ENCODE assay signal across 8 cellular contexts in the genomic region with DNA sequence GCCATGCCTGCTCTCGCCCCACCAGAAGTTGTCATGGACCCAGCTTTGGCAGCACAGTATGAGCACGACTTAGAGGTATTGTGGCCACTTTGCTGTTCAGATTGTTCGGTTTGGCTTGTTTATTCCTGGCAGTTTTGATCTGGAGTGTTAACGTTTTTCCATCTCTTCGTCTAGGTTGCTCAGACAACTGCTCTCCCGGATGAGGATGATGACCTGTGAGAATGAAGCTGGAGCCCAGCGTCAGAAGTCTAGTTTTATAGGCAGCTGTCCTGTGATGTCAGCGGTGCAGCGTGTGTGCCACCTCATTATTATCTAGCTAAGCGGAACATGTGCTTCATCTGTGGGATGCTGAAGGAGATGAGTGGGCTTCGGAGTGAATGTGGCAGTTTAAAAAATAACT. TPM values are rescaled to one million over a fixed set of nuclear protein-coding genes. Genes with fewer than 3 reads are reported as not detected.
A peak's percentile ranks its signal among the peaks of the same experiment; 100 is the strongest.
DNase-seq lines count a peak whose midpoint lies in the region; ATAC-seq and TF ChIP-seq lines count a peak whose summit lies in the region.
"Not testable (repeated sequence)": the region's sequence is repeated elsewhere in the genome, so short reads cannot be mapped to it uniquely, and the experiment has no call there.

No MANE protein-coding gene starts in this region.

- TF ChIP-seq EP300 in tibial nerve (IDR thresholded peaks at IDR 0.05), result peak in 1 of 2 donors; percentile 65

- TF ChIP-seq CTCF in IMR-90 (conservative IDR thresholded peaks at IDR 0.05; ENCODE audit: low read depth, low read length); WTC11 (IDR thresholded peaks at IDR 0.05); chondrocyte (IDR thresholded peaks at IDR 0.05); nephron (IDR thresholded peaks at IDR 0.05; ENCODE audit: unreplicated experiment in 3 of 3); tibial nerve (IDR thresholded peaks at IDR 0.05): not testable (repeated sequence)

- H3K27ac Mint-ChIP-seq in CD4-positive, alpha-beta memory T cell, result peak overlapping the region in 5 of 7 donors; percentile 3 to 91 (median 50)
- H3K27ac Mint-ChIP-seq in WTC11 (peak overlapping the region; percentile 66), chondrocyte (ENCODE audit: unreplicated experiment) (peak overlapping the region; percentile 17)
- peak overlapping the region; percentile 35 for H3K27ac Mint-ChIP-seq in activated T-cell treated with anti-CD3 and anti-CD28 coated beads, Interleukin-2, amount 50 U/mL, for 72 hours
- peak overlapping the region; percentile 100 for H3K27ac Mint-ChIP-seq in activated naive CD8-positive, alpha-beta T cell
- H3K27ac Mint-ChIP-seq in nephron, result not testable (repeated sequence)

- not testable (repeated sequence) for H3K27ac ChIP-seq in CD4-positive, alpha-beta memory T cell (ENCODE audit: low read depth, low read length); IMR-90 (ENCODE audit: insufficient read depth, low read length)
- H3K27ac ChIP-seq in tibial nerve, result peak overlapping the region in 3 of 4 donors; percentile 21 to 97 (median 58)

- not testable (repeated sequence) for H2AFZ ChIP-seq in IMR-90 (replicated peaks; ENCODE audit: low read length, poor library complexity)

- H3K23ac ChIP-seq in IMR-90 (ENCODE audit: low read depth, low read length), result not testable (repeated sequence)

- in situ Hi-C loops in IMR-90 (cut with MboI; ENCODE audit: low sequenced_read_pairs), result not testable (repeated sequence)

- peaks cover 39 to 59% of the 10 kb centered on the region in 2 donors for H3K36me3 Mint-ChIP-seq in CD4-positive, alpha-beta memory T cell
- H3K36me3 Mint-ChIP-seq in WTC11 (peaks cover 53% of the 10 kb centered on the region), chondrocyte (ENCODE audit: low read depth) (peaks cover 41% of the 10 kb centered on the region), nephron (ENCODE audit: low read depth) (peaks cover 54% of the 10 kb centered on the region)
- peaks cover 20 to 52% of the 10 kb centered on the region in 2 donors for H3K36me3 Mint-ChIP-seq in activated T-cell treated with anti-CD3 and anti-CD28 coated beads, Interleukin-2, amount 50 U/mL, for 72 hours (ENCODE audit: insufficient read depth in 2 of 2)
- H3K36me3 Mint-ChIP-seq in activated naive CD8-positive, alpha-beta T cell, result peaks cover 34% of the 10 kb centered on the region

- H4K91ac ChIP-seq in IMR-90 (ENCODE audit: insufficient read depth, low read depth, low read length), result not testable (repeated sequence)

- TF ChIP-seq POLR2A in IMR-90 (IDR thresholded peaks at IDR 0.05; ENCODE audit: low read depth, low read length); tibial nerve (IDR thresholded peaks at IDR 0.05): not testable (repeated sequence)

- peaks cover 39 to 80% (median 58%) of the 10 kb centered on the region in 4 donors for H3K4me1 Mint-ChIP-seq in CD4-positive, alpha-beta memory T cell
- H3K4me1 Mint-ChIP-seq in WTC11 (peaks cover 72% of the 10 kb centered on the region), chondrocyte (ENCODE audit: low read depth) (peaks cover 42% of the 10 kb centered on the region), nephron (peaks cover 39% of the 10 kb centered on the region)
- peaks cover 77% of the 10 kb centered on the region for H3K4me1 Mint-ChIP-seq in activated T-cell treated with anti-CD3 and anti-CD28 coated beads, Interleukin-2, amount 50 U/mL, for 72 hours (ENCODE audit: low read depth)
- peaks cover 69% of the 10 kb centered on the region for H3K4me1 Mint-ChIP-seq in activated naive CD8-positive, alpha-beta T cell (ENCODE audit: low read depth)

- H3K56ac ChIP-seq in IMR-90 (ENCODE audit: extremely low read depth, insufficient read depth, low read length), result not testable (repeated sequence)

- not testable (repeated sequence) for H2BK120ac ChIP-seq in IMR-90 (ENCODE audit: low read depth, low read length)

- H4K20me1 ChIP-seq in IMR-90 (ENCODE audit: insufficient read depth, low read length), result peaks cover 27% of the 10 kb centered on the region

- not testable (repeated sequence) for H3K4ac ChIP-seq in IMR-90 (ENCODE audit: low read depth, low read length)

- dilution Hi-C loops in IMR-90 (cut with HindIII; ENCODE audit: low sequenced_read_pairs, unreplicated experiment), result not testable (repeated sequence)

- H3K9me3 ChIP-seq in CD4-positive, alpha-beta memory T cell (ENCODE audit: control insufficient read depth in 1 of 2, low read length in 2 of 2); IMR-90 (ENCODE audit: control insufficient read depth, insufficient read depth, low read length); tibial nerve: not testable (repeated sequence)

- not testable (repeated sequence) for H3K27me3 Mint-ChIP-seq in CD4-positive, alpha-beta memory T cell; WTC11 (ENCODE audit: low read depth); activated T-cell treated with anti-CD3 and anti-CD28 coated beads, Interleukin-2, amount 50 U/mL, for 72 hours (ENCODE audit: low read depth); activated naive CD8-positive, alpha-beta T cell; chondrocyte (ENCODE audit: low read depth)
- peaks cover 14% of the 10 kb centered on the region for H3K27me3 Mint-ChIP-seq in nephron (ENCODE audit: low read depth)

- H3K36me3 ChIP-seq in CD4-positive, alpha-beta memory T cell (ENCODE audit: insufficient read depth, low read length), result peaks cover 41% of the 10 kb centered on the region
- H3K36me3 ChIP-seq in IMR-90 (ENCODE audit: control insufficient read depth, insufficient read depth, low read length) (peaks cover 22% of the 10 kb centered on the region), tibial nerve (peaks cover 0 to 52% (median 22%) of the 10 kb centered on the region in 3 donors)

- H3K18ac ChIP-seq in IMR-90 (ENCODE audit: low read depth, low read length), result not testable (repeated sequence)

- not testable (repeated sequence) for H3K14ac ChIP-seq in IMR-90 (replicated peaks; ENCODE audit: low read depth, low read length)

- H2BK5ac ChIP-seq in IMR-90 (ENCODE audit: low read depth, low read length, poor library complexity, severe bottlenecking), result not testable (repeated sequence)

- H3K27me3 ChIP-seq in CD4-positive, alpha-beta memory T cell (ENCODE audit: insufficient read depth, low read length); IMR-90 (ENCODE audit: control insufficient read depth, insufficient read depth, low read length); tibial nerve: not testable (repeated sequence)

- BruUV-seq in IMR-90 (replicated peaks; lab: Mats Ljungman, UMichigan), result TSS peak; percentile 53

- not testable (repeated sequence) for H4K8ac ChIP-seq in IMR-90 (ENCODE audit: low read depth in 2 of 2, low read length in 2 of 2)

- not testable (repeated sequence) for H2BK15ac ChIP-seq in IMR-90 (ENCODE audit: low read depth, low read length)

- H2BK20ac ChIP-seq in IMR-90 (ENCODE audit: low read depth, low read length), result not testable (repeated sequence)

- CTCF ChIA-PET in CD4-positive, alpha-beta memory T cell (lab: Charles Lee; ENCODE audit: partially characterized antibody); IMR-90 (lab: Yijun Ruan, JAX); WTC11 (lab: Charles Lee): not testable (repeated sequence)

- POLR2A ChIA-PET in CD4-positive, alpha-beta memory T cell (lab: Charles Lee; ENCODE audit: partially characterized antibody), result interaction anchor here (1.9 kb wide), 1 partner anchor 38 kb away, joined by 6 read pairs; no protein-coding TSS in a partner anchor
- POLR2A ChIA-PET in IMR-90 (lab: Charles Lee; ENCODE audit: unreplicated experiment); WTC11 (lab: Charles Lee): not testable (repeated sequence)

- H3K4me3 Mint-ChIP-seq in CD4-positive, alpha-beta memory T cell, result peak overlapping the region in 1 of 8 donors; percentile 46
- H3K4me3 Mint-ChIP-seq in WTC11 (peak overlapping the region; percentile 24), nephron (peak overlapping the region; percentile 22 to 74 (median 33))
- peak overlapping the region; percentile 18 to 36 for H3K4me3 Mint-ChIP-seq in activated T-cell treated with anti-CD3 and anti-CD28 coated beads, Interleukin-2, amount 50 U/mL, for 72 hours
- peak overlapping the region; percentile 100 for H3K4me3 Mint-ChIP-seq in activated naive CD8-positive, alpha-beta T cell
- not testable (repeated sequence) for H3K4me3 Mint-ChIP-seq in chondrocyte (ENCODE audit: unreplicated experiment)

- H3K4me2 ChIP-seq in IMR-90 (ENCODE audit: low read depth, low read length), result not testable (repeated sequence)

- not testable (repeated sequence) for H4K5ac ChIP-seq in IMR-90 (ENCODE audit: low read depth, low read length)

- H3K4me1 ChIP-seq in CD4-positive, alpha-beta memory T cell (ENCODE audit: insufficient read depth, low read length), result peaks cover 47% of the 10 kb centered on the region
- not testable (repeated sequence) for H3K4me1 ChIP-seq in IMR-90 (ENCODE audit: control insufficient read depth, insufficient read depth, low read length)
- peaks cover 0 to 39% (median 18%) of the 10 kb centered on the region in 4 donors for H3K4me1 ChIP-seq in tibial nerve

- H3K79me1 ChIP-seq in IMR-90 (ENCODE audit: low read depth in 1 of 2, low read length in 2 of 2), result peaks cover 11 to 32% of the 10 kb centered on the region in 2 experiments; a peak in 2 of 4 replicates

- not testable (repeated sequence) for ATAC-seq in IMR-90 (ENCODE audit: low read depth); WTC11; activated T-cell treated with anti-CD3 and anti-CD28 coated beads, Interleukin-2, amount 50 U/mL, for 72 hours (replicated peaks in 1 of 2)

- not testable (repeated sequence) for H2AK5ac ChIP-seq in IMR-90 (ENCODE audit: low read depth, low read length)

- H3K9me1 ChIP-seq in IMR-90 (ENCODE audit: insufficient read depth, low read length), result not testable (repeated sequence)

- not testable (repeated sequence) for H3K4me3 ChIP-seq in CD4-positive, alpha-beta memory T cell (ENCODE audit: low read length in 2 of 2); IMR-90 (ENCODE audit: insufficient read depth, low read depth, low read length); tibial nerve

- H2AK9ac ChIP-seq in IMR-90 (replicated peaks; ENCODE audit: low read depth, low read length, poor library complexity), result not testable (repeated sequence)

- intact Hi-C loops in CD4-positive, alpha-beta memory T cell (cut with micrococcal nuclease); IMR-90 (cut with micrococcal nuclease): not testable (repeated sequence)

- 65% methylated on average over 2 of the region's 11 CpGs; no CpG with 5 or more reads in 1 of the 2 experiments for WGBS in IMR-90 (ENCODE audit: extremely low coverage in 2 of 2, insufficient read length in 1 of 2), 2 experiments
- 71 to 74% methylated on average over 11 of the region's 11 CpGs for WGBS in tibial nerve, 2 donors

- DNase-seq in CD4-positive, alpha-beta memory T cell; IMR-90; WTC11 (ENCODE audit: low spot score); activated T-cell treated with anti-CD3 and anti-CD28 coated beads, Interleukin-2, amount 50 U/mL, for 72 hours; tibial nerve (ENCODE audit: low spot score in 2 of 2): not testable (repeated sequence)
- peak; percentile 11 for DNase-seq in chondrocyte (ENCODE audit: low spot score)

- not testable (repeated sequence) for H3K9me3 Mint-ChIP-seq in CD4-positive, alpha-beta memory T cell; WTC11; activated T-cell treated with anti-CD3 and anti-CD28 coated beads, Interleukin-2, amount 50 U/mL, for 72 hours; activated naive CD8-positive, alpha-beta T cell (ENCODE audit: low read depth); chondrocyte (ENCODE audit: low read depth); nephron

- not testable (repeated sequence) for H3K9ac ChIP-seq in IMR-90 (ENCODE audit: low read depth, low read length)

- TF ChIP-seq RAD21 in IMR-90 (IDR thresholded peaks at IDR 0.05; ENCODE audit: low read length), result not testable (repeated sequence)

RNA-seq across cellular contexts. Expression of a gene that starts 3.8 kb away (rescaled TPM):
- 100 to 1,000 TPM; 289 to 333 TPM for total RNA-seq in CD4-positive, alpha-beta memory T cell
- 100 to 1,000 TPM; 750 to 868 TPM for polyA plus RNA-seq in CD4-positive, alpha-beta memory T cell
- total RNA-seq in IMR-90 (2012; rRNA removed), result 898 and 910 TPM in 2 replicates
- polyA plus RNA-seq in IMR-90 (2012; rRNA removed), result 984 and 1,062 TPM in 2 replicates
- 147 and 655 TPM in 2 replicates for polyA plus RNA-seq in IMR-90 (2012; cell fraction: cytosol; rRNA removed)
- 78.5 and 464 TPM in 2 replicates for polyA plus RNA-seq in IMR-90 (2012; cell fraction: nucleus; rRNA removed; ENCODE audit: low replicate concordance)
- total RNA-seq in WTC11 (2021), result 1,744 to 1,783 TPM (median 1,745 TPM) in 3 replicates
- 1,000 to 10,000 TPM; 1,100 to 1,397 TPM for total RNA-seq in activated T-cell treated with anti-CD3 and anti-CD28 coated beads, Interleukin-2, amount 50 U/mL, for 72 hours
- total RNA-seq in chondrocyte, result 509 to 544 TPM (median 519 TPM) in 3 replicates
- total RNA-seq in tibial nerve, result 100 to 1,000 TPM; 105 to 155 (median 124) TPM

RNA-seq across cellular contexts. Expression of a gene that starts 36.7 kb away (rescaled TPM):
- total RNA-seq in CD4-positive, alpha-beta memory T cell, result 10 to 100 TPM; 30.2 to 35.3 TPM
- 10 to 100 TPM; 12.1 to 12.9 TPM for polyA plus RNA-seq in CD4-positive, alpha-beta memory T cell
- total RNA-seq in IMR-90 (2012; rRNA removed), result 26.9 and 42.8 TPM in 2 replicates
- polyA plus RNA-seq in IMR-90 (2012; rRNA removed), result 26.9 and 32.5 TPM in 2 replicates
- 7.6 and 10.3 TPM in 2 replicates for polyA plus RNA-seq in IMR-90 (2012; cell fraction: cytosol; rRNA removed)
- 5.6 and 28.5 TPM in 2 replicates for polyA plus RNA-seq in IMR-90 (2012; cell fraction: nucleus; rRNA removed; ENCODE audit: low replicate concordance)
- 21.1 to 23.2 TPM (median 22.7 TPM) in 3 replicates for total RNA-seq in WTC11 (2021)
- total RNA-seq in activated T-cell treated with anti-CD3 and anti-CD28 coated beads, Interleukin-2, amount 50 U/mL, for 72 hours, result 10 to 100 TPM; 11.9 to 13.2 TPM
- total RNA-seq in chondrocyte, result 28.4 to 42.6 TPM (median 40.4 TPM) in 3 replicates
- 10 to 100 TPM; 26.3 to 44.8 (median 33.6) TPM for total RNA-seq in tibial nerve
